8 cellular contexts compared by ENCODE assay signal in the genomic region with DNA sequence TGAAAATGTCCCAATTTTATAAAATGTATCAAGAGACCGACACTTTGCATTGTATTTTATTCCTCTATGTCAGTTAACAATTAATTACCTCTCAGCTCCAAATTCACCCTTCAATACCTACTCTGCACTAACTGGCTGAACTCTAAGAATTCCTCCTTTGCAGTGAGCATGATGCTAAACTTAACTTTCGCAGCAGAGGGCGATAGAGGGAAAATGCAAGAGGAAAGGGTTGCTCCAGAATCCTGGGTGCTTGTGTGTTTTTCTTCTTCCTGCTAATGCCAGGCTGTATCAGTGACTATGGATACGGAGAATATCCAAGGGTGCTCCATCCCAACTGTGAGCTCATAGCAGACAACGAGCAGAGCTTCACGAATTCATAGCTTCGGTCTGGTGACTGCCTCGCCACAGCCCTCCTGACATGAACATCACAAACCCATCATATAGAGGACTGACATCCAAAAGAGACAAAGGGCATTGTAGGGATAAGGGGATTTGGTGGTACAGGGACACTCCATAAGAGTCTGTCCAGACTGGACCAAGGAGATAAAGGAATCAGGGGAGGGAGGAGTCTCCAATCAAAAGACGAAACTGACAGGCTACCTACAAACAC.
DNase-seq lines count a peak whose midpoint lies in the region; ATAC-seq, FAIRE-seq and TF ChIP-seq lines count a peak whose summit lies in the region.

No MANE protein-coding gene starts in this region.

- H3K27ac ChIP-seq in GM12878 (ENCODE audit: control insufficient read depth, insufficient read depth): no peak overlapping the region
- H3K27ac ChIP-seq in mesenchymal stem cell (ENCODE audit: low read length, poor library complexity, severe bottlenecking): no peak overlapping the region

- peak; percentile 61 for TF ChIP-seq CTCF in natural killer cell (IDR thresholded peaks at IDR 0.05)
- TF ChIP-seq CTCF in GM12878 (IDR thresholded peaks at IDR 0.05 in 2 of 3, conservative IDR thresholded peaks at IDR 0.05 in 1 of 3; ENCODE audit: control insufficient read depth in 2 of 3, extremely low read depth in 1 of 3, insufficient read depth in 1 of 3, low read depth in 3 of 3, low read length in 3 of 3): peak; percentile 55 to 60 (median 56)

- H2BK5ac ChIP-seq in mesenchymal stem cell (ENCODE audit: low read depth, low read length, poor library complexity, severe bottlenecking): no peak overlapping the region

- no peaks in the 10 kb centered on the region for H3K79me1 ChIP-seq in mesenchymal stem cell (replicated peaks; ENCODE audit: low read length, poor library complexity, severe bottlenecking)

- H3K23ac ChIP-seq in mesenchymal stem cell (ENCODE audit: low read length in 2 of 2): no peak overlapping the region

- H3K27me3 Mint-ChIP-seq in natural killer cell (ENCODE audit: low read depth in 2 of 2): no peaks in the 10 kb centered on the region
- no peaks in the 10 kb centered on the region for H3K27me3 Mint-ChIP-seq in natural killer cell treated with Interleukin-12 subunit alpha and Interleukin-12 subunit beta and Interleukin-15 and Interleukin-18, amount 100 ng/mL, for 72 hours

- H4K20me1 ChIP-seq in GM12878 (ENCODE audit: control insufficient read depth, insufficient read depth): no peaks in the 10 kb centered on the region

- no peak overlapping the region for H3K14ac ChIP-seq in mesenchymal stem cell (ENCODE audit: low read length in 2 of 2)

- no peaks in the 10 kb centered on the region for H3K36me3 Mint-ChIP-seq in natural killer cell
- H3K36me3 Mint-ChIP-seq in natural killer cell treated with Interleukin-12 subunit alpha and Interleukin-12 subunit beta and Interleukin-15 and Interleukin-18, amount 100 ng/mL, for 72 hours: peaks cover 4% of the 10 kb centered on the region

- in situ Hi-C loops in GM12878 (cut with MboI): loop anchor here (5.0 kb wide), 1 partner anchor 115 kb away; no protein-coding TSS in a partner anchor

- ATAC-seq in natural killer cell (peak in 2 of 3 donors; percentile 47 to 60), GM12878 (peak; percentile 53; the same call in 2 of the 3 replicates), GM19397 (IDR thresholded peaks at IDR 0.05; ENCODE audit: unreplicated experiment) (no peak), GM18868 (IDR thresholded peaks at IDR 0.05; ENCODE audit: unreplicated experiment) (no peak)
- no peak for ATAC-seq in natural killer cell treated with Interleukin-12 subunit alpha and Interleukin-12 subunit beta and Interleukin-15 and Interleukin-18, amount 100 ng/mL, for 72 hours

- peak overlapping the region in 1 of 2 donors; percentile 20 for H3K27ac Mint-ChIP-seq in natural killer cell
- no peak overlapping the region for H3K27ac Mint-ChIP-seq in natural killer cell treated with Interleukin-12 subunit alpha and Interleukin-12 subunit beta and Interleukin-15 and Interleukin-18, amount 100 ng/mL, for 72 hours

- POLR2A ChIA-PET in GM12878 (lab: Charles Lee): no interaction called here

- H3K4me3 ChIP-seq in GM12878 (no peak overlapping the region), mesenchymal stem cell (ENCODE audit: insufficient read depth in 1 of 2, low read depth in 1 of 2, low read length in 2 of 2) (no peak overlapping the region)

- DNase-seq in natural killer cell (no peak), NCI-H748 (lab: John Stamatoyannopoulos, UW; ENCODE audit: unreplicated experiment) (peak; percentile 64), GM12878 (ENCODE audit: low read depth, low spot score) (no peak), mesenchymal stem cell (peak; percentile 23), DMS79 treated with DMSO at 0.1 percent for 48 hours (lab: John Stamatoyannopoulos, UW) (no peak)
- DNase-seq in natural killer cell treated with Interleukin-12 subunit alpha and Interleukin-12 subunit beta and Interleukin-15 and Interleukin-18, amount 100 ng/mL, for 72 hours (ENCODE audit: low spot score): no peak

- H3K36me3 ChIP-seq in GM12878 (ENCODE audit: control insufficient read depth in 2 of 2, insufficient read depth in 2 of 2, low read length in 1 of 2) (no peaks in the 10 kb centered on the region), mesenchymal stem cell (ENCODE audit: control insufficient read depth in 1 of 2, insufficient read depth in 2 of 2, low read depth in 1 of 2, low read length in 2 of 2) (no peaks in the 10 kb centered on the region)

- peak; percentile 60 for TF ChIP-seq RAD21 in GM12878 (IDR thresholded peaks at IDR 0.05; ENCODE audit: insufficient read depth, low read depth, low read length)

- TF ChIP-seq POLR2A in GM12878 (IDR thresholded peaks at IDR 0.05; ENCODE audit: low read depth, low read length): no peak

- WGBS in GM12878 (ENCODE audit: insufficient coverage, insufficient replicate concordance, low lambda C conversion rate, missing lambda C conversion rate): 78% methylated on average over 9 of the region's 9 CpGs
- WGBS in mesenchymal stem cell: 76% methylated on average over 5 of the region's 9 CpGs

- no peak overlapping the region for H2AK5ac ChIP-seq in mesenchymal stem cell (ENCODE audit: low read length, severe bottlenecking)

- no peaks in the 10 kb centered on the region for H3K9me3 ChIP-seq in GM12878 (replicated peaks; ENCODE audit: control insufficient read depth, insufficient read depth, low read length)
- no peaks in the 10 kb centered on the region for H3K9me3 ChIP-seq in mesenchymal stem cell (ENCODE audit: control insufficient read depth, low read length)

- no peak overlapping the region for H2BK15ac ChIP-seq in mesenchymal stem cell (ENCODE audit: low read depth, poor library complexity, severe bottlenecking)

- TF ChIP-seq EP300 in GM12878 (IDR thresholded peaks at IDR 0.05; ENCODE audit: borderline replicate concordance in 1 of 2, control insufficient read depth in 1 of 2, low read depth in 2 of 2, low read length in 2 of 2): no peak

- CTCF ChIA-PET in GM12878 (lab: Yijun Ruan, JAX): interaction anchor here (2.3 kb wide), 1 partner anchor 120 kb away, joined by 16 read pairs; no protein-coding TSS in a partner anchor

- H3K9ac ChIP-seq in GM12878 (ENCODE audit: control insufficient read depth, insufficient read depth, low read length): no peak overlapping the region
- H3K9ac ChIP-seq in mesenchymal stem cell (ENCODE audit: low read length): no peak overlapping the region

- H3K9me3 Mint-ChIP-seq in natural killer cell: no peaks in the 10 kb centered on the region
- H3K9me3 Mint-ChIP-seq in natural killer cell treated with Interleukin-12 subunit alpha and Interleukin-12 subunit beta and Interleukin-15 and Interleukin-18, amount 100 ng/mL, for 72 hours: no peaks in the 10 kb centered on the region

- no peak overlapping the region for H2AFZ ChIP-seq in GM12878 (ENCODE audit: control insufficient read depth, low read depth, low read length)
- no peak overlapping the region for H2AFZ ChIP-seq in mesenchymal stem cell (ENCODE audit: low read depth, low read length)

- no peak overlapping the region for H2BK120ac ChIP-seq in mesenchymal stem cell (ENCODE audit: low read depth, low read length)

- SMC1A ChIA-PET in GM12878 (lab: Charles Lee; ENCODE audit: uncharacterized antibody, unreplicated experiment): interaction anchor here (1.3 kb wide), 1 partner anchor 66 kb away, joined by 3 read pairs; no protein-coding TSS in a partner anchor

- no peak overlapping the region for H4K8ac ChIP-seq in mesenchymal stem cell (ENCODE audit: low read length)

- H2BK12ac ChIP-seq in mesenchymal stem cell (ENCODE audit: low read length in 2 of 2): no peak overlapping the region

- peaks cover 12 to 15% of the 10 kb centered on the region in 2 donors for H3K4me1 Mint-ChIP-seq in natural killer cell
- H3K4me1 Mint-ChIP-seq in natural killer cell treated with Interleukin-12 subunit alpha and Interleukin-12 subunit beta and Interleukin-15 and Interleukin-18, amount 100 ng/mL, for 72 hours (ENCODE audit: low read depth in 2 of 2): peaks cover 3 to 5% of the 10 kb centered on the region in 2 donors

- H3K27me3 ChIP-seq in GM12878 (replicated peaks in 1 of 2; ENCODE audit: control insufficient read depth in 2 of 2, insufficient read depth in 2 of 2, low read length in 1 of 2) (no peaks in the 10 kb centered on the region), mesenchymal stem cell (ENCODE audit: control insufficient read depth in 1 of 2, insufficient read depth in 1 of 2, low read length in 2 of 2) (no peaks in the 10 kb centered on the region)

- no peaks in the 10 kb centered on the region for H3K79me2 ChIP-seq in GM12878 (ENCODE audit: control insufficient read depth, insufficient read depth, low read length)

- no peak overlapping the region for H4K91ac ChIP-seq in mesenchymal stem cell (ENCODE audit: low read length)

- H3K4me2 ChIP-seq in GM12878 (ENCODE audit: control insufficient read depth, insufficient read depth) (no peak overlapping the region), mesenchymal stem cell (ENCODE audit: low read length, poor library complexity, severe bottlenecking) (no peak overlapping the region)

- H3K4me3 Mint-ChIP-seq in natural killer cell: no peak overlapping the region
- no peak overlapping the region for H3K4me3 Mint-ChIP-seq in natural killer cell treated with Interleukin-12 subunit alpha and Interleukin-12 subunit beta and Interleukin-15 and Interleukin-18, amount 100 ng/mL, for 72 hours

- FAIRE-seq in GM12878 (lab: Jason Lieb, UNC): peak; percentile 47

- intact Hi-C loops in natural killer cell (cut with micrococcal nuclease) (loop anchor here (2.0 kb wide), 1 partner anchor 160 kb away; no protein-coding TSS in a partner anchor), GM12878 (cut with micrococcal nuclease; ENCODE audit: unreplicated experiment) (loop anchor here (5.0 kb wide), 1 partner anchor 120 kb away; no protein-coding TSS in a partner anchor)

- no peaks in the 10 kb centered on the region for H3K4me1 ChIP-seq in GM12878 (ENCODE audit: control insufficient read depth, insufficient read depth, low read length)
- H3K4me1 ChIP-seq in mesenchymal stem cell (ENCODE audit: control insufficient read depth, insufficient read depth, low read depth, low read length): no peaks in the 10 kb centered on the region

- no TSS peak for BruUV-seq in GM12878 (replicated peaks; lab: Mats Ljungman, UMichigan)

- RAD21 ChIA-PET in GM12878 (lab: Charles Lee; ENCODE audit: unreplicated experiment): interaction anchor here (1.0 kb wide), 1 partner anchor 12 kb away, joined by 3 read pairs; no protein-coding TSS in a partner anchor

- no peak overlapping the region for H3K18ac ChIP-seq in mesenchymal stem cell (ENCODE audit: low read depth in 1 of 2, low read length in 2 of 2)

- no peak overlapping the region for H3K4ac ChIP-seq in mesenchymal stem cell (ENCODE audit: low read depth in 1 of 2, low read length in 2 of 2)

TF ChIP-seq in GM12878, 131 proteins besides CTCF, POLR2A, EP300 and RAD21:
- TF ChIP-seq SMC3 (IDR thresholded peaks at IDR 0.05; ENCODE audit: borderline replicate concordance, low read length) (peak; percentile 62; the same call in 1 of the 2 replicates), ESRRA (IDR thresholded peaks at IDR 0.05; ENCODE audit: low read length) (no peak)

Comparison
In these comparisons a context has a peak if more than half of its experiments do, and no peak if none do; other contexts are left out.
1. ATAC-seq: peak in natural killer cell (2 of 3) and GM12878 (single experiment); none in natural killer cell treated with Interleukin-12 subunit alpha and Interleukin-12 subunit beta and Interleukin-15 and Interleukin-18, amount 100 ng/mL, for 72 hours (0 of 2), GM19397 (single experiment) and GM18868 (single experiment).
2. DNase-seq: peak in NCI-H748 (single experiment) and mesenchymal stem cell (single experiment); none in natural killer cell (single experiment), natural killer cell treated with Interleukin-12 subunit alpha and Interleukin-12 subunit beta and Interleukin-15 and Interleukin-18, amount 100 ng/mL, for 72 hours (single experiment), GM12878 (single experiment) and DMS79 treated with DMSO at 0.1 percent for 48 hours (single experiment).